10 cellular contexts compared by ENCODE assay signal in the genomic region with DNA sequence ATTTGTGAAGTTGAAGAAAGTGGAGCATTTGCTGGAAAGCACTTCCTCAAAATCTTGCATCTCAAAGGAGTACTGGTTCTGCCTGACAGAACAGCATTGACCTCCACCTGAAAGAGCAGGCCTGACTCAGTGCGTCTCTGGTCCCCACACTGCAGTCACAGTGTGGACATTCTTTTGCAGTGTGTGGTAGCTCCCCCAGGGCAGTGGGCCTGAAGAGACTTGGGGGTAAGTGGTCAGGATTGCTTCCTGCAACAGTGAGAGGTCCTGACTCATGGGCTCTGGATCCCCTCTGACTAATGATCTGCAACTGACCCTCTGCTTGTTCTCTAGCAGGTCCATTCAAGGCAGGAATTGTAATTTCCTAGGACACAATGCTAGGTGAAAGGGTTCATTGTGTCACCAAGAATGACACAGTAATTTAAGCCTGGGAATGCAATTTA.
DNase-seq lines count a peak whose midpoint lies in the region; ATAC-seq and TF ChIP-seq lines count a peak whose summit lies in the region.
"Had no signal": no experiment of that assay in that cellular context is flagged by ENCODE, and none has a peak within 500 bp of the region (broad histone marks: within the 10 kb centered on the region; RNA-seq: fewer than 3 reads in every experiment).

No MANE protein-coding gene starts in this region.

- peak; percentile 67 for DNase-seq in T1000 (lab: John Stamatoyannopoulos, UW)
- DNase-seq in non-pigmented ciliary epithelial cell (ENCODE audit: low read depth): peak; percentile 63
- no peak for DNase-seq in ecto neural progenitor cell (ENCODE audit: low spot score)
- no peak for DNase-seq in DMS153 treated with DMSO at 0.1 percent for 48 hours (lab: John Stamatoyannopoulos, UW; ENCODE audit: unreplicated experiment)
- DNase-seq in mucosa of descending colon: no peak
- DNase-seq in MM.1S: no peak
- DNase-seq: cerebellar nuclear complex had no signal

- ATAC-seq in GM19025 (IDR thresholded peaks at IDR 0.05; ENCODE audit: low read depth, unreplicated experiment) (peak; percentile 36), HG02981 (IDR thresholded peaks at IDR 0.05; ENCODE audit: unreplicated experiment) (peak; percentile 44), mucosa of descending colon (no peak)
- ATAC-seq: HCT116 had no signal

- no peak overlapping the region for H3K9ac ChIP-seq in MM.1S (ENCODE audit: low read length)

- H4K20me1 ChIP-seq in MM.1S (ENCODE audit: insufficient read depth, low read length): no peaks in the 10 kb centered on the region

- no peak for TF ChIP-seq CTCF in mucosa of descending colon (IDR thresholded peaks at IDR 0.05)
- no peak for TF ChIP-seq CTCF in MM.1S (IDR thresholded peaks at IDR 0.05; ENCODE audit: low read length)

- H3F3A ChIP-seq in MM.1S (ENCODE audit: insufficient read depth, low read length): no peaks in the 10 kb centered on the region

- H3K4me3 ChIP-seq in mucosa of descending colon (no peak overlapping the region), MM.1S (ENCODE audit: low read length) (no peak overlapping the region)

- H2AFZ ChIP-seq in MM.1S (ENCODE audit: low read length): no peak overlapping the region

- no peaks in the 10 kb centered on the region for H3K79me2 ChIP-seq in MM.1S (ENCODE audit: low read length)

- no peaks in the 10 kb centered on the region for H3K9me3 ChIP-seq in mucosa of descending colon
- no peaks in the 10 kb centered on the region for H3K9me3 ChIP-seq in MM.1S (replicated peaks; ENCODE audit: insufficient read depth, low read length)

- H3K4me2 ChIP-seq in MM.1S (ENCODE audit: low read depth, low read length): no peak overlapping the region

- no peaks in the 10 kb centered on the region for H3K9me2 ChIP-seq in MM.1S (replicated peaks; ENCODE audit: insufficient read depth, low read length)

- no peaks in the 10 kb centered on the region for H3K27me3 ChIP-seq in MM.1S (replicated peaks; ENCODE audit: insufficient read depth, low read length)

- H3K4me1 ChIP-seq in mucosa of descending colon (ENCODE audit: low read depth) (no peaks in the 10 kb centered on the region), MM.1S (ENCODE audit: low read length) (no peaks in the 10 kb centered on the region)

- H3K36me3 ChIP-seq in mucosa of descending colon (ENCODE audit: low read depth) (no peaks in the 10 kb centered on the region), MM.1S (replicated peaks; ENCODE audit: insufficient read depth, low read length) (no peaks in the 10 kb centered on the region)

- intact Hi-C loops in mucosa of descending colon (cut with DNase I, micrococcal nuclease): no loop called here

- H3K27ac ChIP-seq in MM.1S (ENCODE audit: low read length): no peak overlapping the region

Comparison
In these comparisons a context has a peak if more than half of its experiments do, and no peak if none do; other contexts are left out.
1. DNase-seq: peak in T1000 (single experiment) and non-pigmented ciliary epithelial cell (single experiment); none in ecto neural progenitor cell (single experiment), DMS153 treated with DMSO at 0.1 percent for 48 hours (single experiment), mucosa of descending colon (0 of 3) and MM.1S (single experiment).